Comparison of ENCODE assay signal across 21 cellular contexts in genomic region chr6:135271626-135272025, GRCh38.
DNase-seq lines count a peak whose midpoint lies in the region; ATAC-seq and TF ChIP-seq lines count a peak whose summit lies in the region.
"Had no signal": no experiment of that assay in that cellular context is flagged by ENCODE, and none has a peak within 500 bp of the region (broad histone marks: within the 10 kb centered on the region; RNA-seq: fewer than 3 reads in every experiment).

No MANE protein-coding gene starts in this region.

- H3K27ac ChIP-seq in duodenal mucosa (ENCODE audit: low read depth, low read length) (peak overlapping the region; percentile 72), lower lobe of right lung (peak overlapping the region; percentile 63), upper lobe of left lung (peak overlapping the region; percentile 12 to 71 (median 32))
- H3K27ac ChIP-seq: adrenal gland, parathyroid adenoma, right atrium auricular region, vagina had no signal

- DNase-seq in NCI-H69 (lab: John Stamatoyannopoulos, UW) = peak; percentile 48
- no peak for DNase-seq in lower lobe of right lung
- DNase-seq in upper lobe of left lung = no peak
- no peak for DNase-seq in Right ventricle myocardium superior
- DNase-seq in mesenteric fat pad (ENCODE audit: low spot score) = no peak
- DNase-seq: activated CD4-positive, alpha-beta memory T cell treated with anti-CD3 and anti-CD28 coated beads, Interleukin-2, amount 10 ng/mL, durations not matched to agents 7 days and 5 days; activated CD4-positive, alpha-beta T cell treated with anti-CD3 and anti-CD28 coated beads for 1 hour; activated CD8-positive, alpha-beta memory T cell treated with anti-CD3 and anti-CD28 coated beads, Interleukin-2, amount 50 U/mL, for 4 hours; activated naive CD4-positive, alpha-beta T cell treated with Interleukin-2 at 50 U/mL for 16 hours; adrenal gland; dermis blood vessel endothelial cell; HCEC 1CT; left cardiac atrium; NCI-H82; SK-N-SH; stimulated activated naive B cell treated with anti-CD40 and anti-IgM and Interleukin-4, amounts not matched to agents 10 μg/mL and 1 μg/mL and 100 μg/mL, for 72 hours had no signal

- intact Hi-C loops in lower lobe of right lung (cut with DNase I) (no loop called here), Right ventricle myocardium superior (cut with DNase I) (no loop called here)

- TF ChIP-seq EP300 in upper lobe of left lung (IDR thresholded peaks at IDR 0.05) = no peak

- peak overlapping the region in 1 of 2 donors; percentile 49 for H3K9ac ChIP-seq in duodenal mucosa (ENCODE audit: low read depth in 1 of 2, low read length in 2 of 2)
- H3K9ac ChIP-seq: parathyroid adenoma, SK-N-SH had no signal

- H3K4me1 ChIP-seq in duodenal mucosa (ENCODE audit: control insufficient read depth in 1 of 2, insufficient read depth in 2 of 2, low read length in 2 of 2) (peaks cover 26 to 43% of the 10 kb centered on the region in 2 donors), lower lobe of right lung (no peaks in the 10 kb centered on the region), upper lobe of left lung (peaks cover 0 to 19% (median 6%) of the 10 kb centered on the region in 4 donors)
- H3K4me1 ChIP-seq: adrenal gland, parathyroid adenoma, right atrium auricular region, vagina had no signal

- TF ChIP-seq POLR2A in upper lobe of left lung (IDR thresholded peaks at IDR 0.05) = no peak

- TF ChIP-seq CTCF in lower lobe of right lung (IDR thresholded peaks at IDR 0.05) (no peak), upper lobe of left lung (IDR thresholded peaks at IDR 0.05) (no peak)

- ATAC-seq in lower lobe of right lung (no peak), upper lobe of left lung (ENCODE audit: low FRiP score in 2 of 2) (no peak), Right ventricle myocardium superior (ENCODE audit: poor library complexity) (no peak), HG03196 (IDR thresholded peaks at IDR 0.05; ENCODE audit: unreplicated experiment) (no peak)
- ATAC-seq: left cardiac atrium; stimulated activated naive B cell treated with anti-CD40 and anti-IgM and Interleukin-4, amounts not matched to agents 10 μg/mL and 1 μg/mL and 100 μg/mL, for 72 hours had no signal

- H3K4me3 ChIP-seq in duodenal mucosa (ENCODE audit: low read depth in 1 of 2, low read length in 2 of 2) (peak overlapping the region; percentile 42 to 43), lower lobe of right lung (no peak overlapping the region), upper lobe of left lung (no peak overlapping the region)
- H3K4me3 ChIP-seq: adrenal gland, right atrium auricular region, vagina had no signal

- H3K9me3 ChIP-seq in duodenal mucosa (ENCODE audit: control insufficient read depth in 1 of 2, low read length in 2 of 2) (no peaks in the 10 kb centered on the region), lower lobe of right lung (no peaks in the 10 kb centered on the region), upper lobe of left lung (no peaks in the 10 kb centered on the region)
- H3K9me3 ChIP-seq: adrenal gland, right atrium auricular region, SK-N-SH, vagina had no signal

- 82 to 89% methylated on average over 6 of the region's 6 CpGs for WGBS in upper lobe of left lung, 2 donors

- H3K27me3 ChIP-seq in duodenal mucosa (ENCODE audit: control insufficient read depth in 1 of 2, insufficient read depth in 2 of 2, low read length in 2 of 2) (no peaks in the 10 kb centered on the region), lower lobe of right lung (ENCODE audit: low read depth) (no peaks in the 10 kb centered on the region), upper lobe of left lung (no peaks in the 10 kb centered on the region)
- H3K27me3 ChIP-seq: adrenal gland, right atrium auricular region, vagina had no signal

- H3K36me3 ChIP-seq in duodenal mucosa (ENCODE audit: control insufficient read depth in 1 of 2, insufficient read depth in 2 of 2, low read length in 2 of 2) (no peaks in the 10 kb centered on the region), lower lobe of right lung (no peaks in the 10 kb centered on the region), upper lobe of left lung (no peaks in the 10 kb centered on the region)
- H3K36me3 ChIP-seq: adrenal gland, right atrium auricular region, vagina had no signal

Comparison
In these comparisons a context has a peak if more than half of its experiments do, and no peak if none do; other contexts are left out.
1. H3K4me3 ChIP-seq: peak in duodenal mucosa (2 of 2); none in lower lobe of right lung (single experiment) and upper lobe of left lung (0 of 4).
2. Peak in every context shown above with its lines, with median percentiles within 50 percentile points of each other: H3K27ac ChIP-seq.